ENCODE assay signal across 10 cellular contexts in the genomic region with DNA sequence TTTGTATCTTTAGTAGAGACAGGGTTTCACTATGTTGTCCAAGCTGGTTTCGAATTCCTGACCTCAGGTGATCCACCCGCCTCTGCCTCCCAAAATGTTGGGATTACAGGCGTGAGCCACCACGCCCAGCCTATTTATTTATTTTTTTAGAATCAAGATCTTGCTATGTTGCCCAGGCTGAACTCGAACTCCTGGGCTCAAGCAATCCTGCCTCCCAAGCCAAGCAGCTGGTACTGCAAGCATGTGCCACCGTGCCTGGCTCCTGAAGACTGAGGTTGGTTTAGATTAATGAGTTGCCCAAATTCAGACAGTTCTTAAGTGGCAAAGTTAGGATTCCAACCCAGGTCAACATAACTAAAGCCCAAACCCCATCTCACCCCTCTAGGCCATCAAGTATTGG. TPM values are rescaled to one million over a fixed set of nuclear protein-coding genes. Genes with fewer than 3 reads are reported as not detected.
"Had no signal": no experiment of that assay in that cellular context is flagged by ENCODE, and none has a peak within 500 bp of the region (broad histone marks: within the 10 kb centered on the region; RNA-seq: fewer than 3 reads in every experiment).

No MANE protein-coding gene starts in this region.

- H3K9me3 ChIP-seq: HAP-1 had no signal

- FAIRE-seq: H1, H54, K562 had no signal

- H3K27ac ChIP-seq: GM23248, HL-60 had no signal

- H3K9ac ChIP-seq: GM23248 had no signal

- DNase-seq: GM23248, IMR-90, KG1 had no signal

- ATAC-seq: HCT116, K562 had no signal

- H2AFZ ChIP-seq: GM23248 had no signal

- H3K4me3 ChIP-seq: GM23248, HAP-1, K562 had no signal

RNA-seq across cellular contexts. Expression of gene SLC52A1, which starts 7.9 kb away (rescaled TPM):
- total RNA-seq: HT1080, IMR-90, K562 had no signal
- polyA plus RNA-seq: GM23248, IMR-90 had no signal

RNA-seq across cellular contexts. Expression of gene ZFP3, which starts 51.0 kb away (rescaled TPM):
- total RNA-seq: HT1080 had no signal
- polyA plus RNA-seq: K562 had no signal
